ENCODE assay signal across 8 cellular contexts in genomic region chr17:79789943-79790804, GRCh38. TPM values are rescaled to one million over a fixed set of nuclear protein-coding genes. Genes with fewer than 3 reads are reported as not detected.
A peak's percentile ranks its signal among the peaks of the same experiment; 100 is the strongest.
DNase-seq lines count a peak whose midpoint lies in the region; ATAC-seq and TF ChIP-seq lines count a peak whose summit lies in the region.

No MANE protein-coding gene starts in this region.

- no peaks in the 10 kb centered on the region for H3K9me3 Mint-ChIP-seq in activated CD4-positive, alpha-beta T cell treated with anti-CD3 and anti-CD28 coated beads for 36 hours (ENCODE audit: low read depth)
- no peaks in the 10 kb centered on the region for H3K9me3 Mint-ChIP-seq in endothelial cell (ENCODE audit: unreplicated experiment)
- H3K9me3 Mint-ChIP-seq in naive B cell = no peaks in the 10 kb centered on the region

- DNase-seq in activated CD4-positive, alpha-beta T cell treated with anti-CD3 and anti-CD28 coated beads for 36 hours = peak; percentile 56
- no peak for DNase-seq in activated CD4-positive, alpha-beta T cell treated with anti-CD3 and anti-CD28 coated beads for 1 hour
- peak; percentile 53 for DNase-seq in NCI-H774 (lab: John Stamatoyannopoulos, UW)
- peak; percentile 66 for DNase-seq in endothelial cell (ENCODE audit: low spot score)
- DNase-seq in naive B cell = no peak
- DNase-seq in stimulated activated CD4-positive, alpha-beta T cell treated with anti-CD3 and anti-CD28 coated beads, Interleukin-15, amount 100 ng/mL, for 24 hours = no peak

- H3K27me3 Mint-ChIP-seq in activated CD4-positive, alpha-beta T cell treated with anti-CD3 and anti-CD28 coated beads for 36 hours = peaks cover 48% of the 10 kb centered on the region
- H3K27me3 Mint-ChIP-seq in endothelial cell (ENCODE audit: unreplicated experiment) (peaks cover 12% of the 10 kb centered on the region), naive B cell (peaks cover 40 to 65% (median 49%) of the 10 kb centered on the region in 3 donors)

- H3K27ac Mint-ChIP-seq in activated CD4-positive, alpha-beta T cell treated with anti-CD3 and anti-CD28 coated beads for 36 hours = no peak overlapping the region
- no peak overlapping the region for H3K27ac Mint-ChIP-seq in endothelial cell (ENCODE audit: unreplicated experiment)
- peak overlapping the region in 2 of 6 donors; percentile 41 to 73 for H3K27ac Mint-ChIP-seq in naive B cell

- POLR2A ChIA-PET in activated CD4-positive, alpha-beta T cell treated with anti-CD3 and anti-CD28 coated beads for 36 hours (lab: Charles Lee) = no interaction called here

- no peaks in the 10 kb centered on the region for H3K36me3 Mint-ChIP-seq in activated CD4-positive, alpha-beta T cell treated with anti-CD3 and anti-CD28 coated beads for 36 hours (ENCODE audit: low read depth)
- H3K36me3 Mint-ChIP-seq in endothelial cell (ENCODE audit: low read depth, unreplicated experiment) (peaks cover 2% of the 10 kb centered on the region), naive B cell (no peaks in the 10 kb centered on the region)

- TF ChIP-seq CTCF in endothelial cell (IDR thresholded peaks at IDR 0.05; ENCODE audit: unreplicated experiment) = peak; percentile 71

- CTCF ChIA-PET in activated CD4-positive, alpha-beta T cell treated with anti-CD3 and anti-CD28 coated beads for 36 hours (lab: Charles Lee) = interaction anchor here (0.7 to 1.5 kb wide), 7 partner anchors 9 to 406 kb away, joined by 3 to 5 read pairs (median 3); no protein-coding TSS in a partner anchor

- peak; percentile 34 for ATAC-seq in activated CD4-positive, alpha-beta T cell treated with anti-CD3 and anti-CD28 coated beads for 36 hours
- peak; percentile 21 to 25 for ATAC-seq in naive B cell (ENCODE audit: low read depth in 2 of 2)
- ATAC-seq in GM19452 (IDR thresholded peaks at IDR 0.05; ENCODE audit: unreplicated experiment) = no peak
- ATAC-seq in GM21529 (IDR thresholded peaks at IDR 0.05; ENCODE audit: unreplicated experiment) = no peak

- intact Hi-C loops in activated CD4-positive, alpha-beta T cell treated with anti-CD3 and anti-CD28 coated beads for 36 hours (cut with DNase I, micrococcal nuclease) = loop anchor here (1.0 to 5.0 kb wide), 5 partner anchors 45 to 201 kb away; no protein-coding TSS in a partner anchor

- H3K4me1 Mint-ChIP-seq in activated CD4-positive, alpha-beta T cell treated with anti-CD3 and anti-CD28 coated beads for 36 hours = peaks cover 4% of the 10 kb centered on the region
- peaks cover 8% of the 10 kb centered on the region for H3K4me1 Mint-ChIP-seq in endothelial cell (ENCODE audit: unreplicated experiment)
- H3K4me1 Mint-ChIP-seq in naive B cell = peaks cover 3 to 12% (median 7%) of the 10 kb centered on the region in 3 donors

- H3K4me3 Mint-ChIP-seq in activated CD4-positive, alpha-beta T cell treated with anti-CD3 and anti-CD28 coated beads for 36 hours = no peak overlapping the region
- H3K4me3 Mint-ChIP-seq in endothelial cell (ENCODE audit: unreplicated experiment) (no peak overlapping the region), naive B cell (peak overlapping the region in 2 of 8 donors; percentile 6 to 33)

RNA-seq across cellular contexts. Expression of gene CBX8, which starts 6.7 kb away (rescaled TPM):
- 1 to 10 TPM; 4.7 to 6.0 TPM for total RNA-seq in activated CD4-positive, alpha-beta T cell treated with anti-CD3 and anti-CD28 coated beads for 36 hours
- total RNA-seq in endothelial cell (ENCODE audit: unreplicated experiment) = 3.3 TPM
- polyA plus RNA-seq in naive B cell (ENCODE audit: low read depth in 6 of 6) = 1 to 10 TPM in 1 of 6 donors, under 1 TPM in 4, not detected in 1; 0.16 to 1.3 (median 0.58) TPM

RNA-seq across cellular contexts. Expression of gene CBX2, which starts 12.2 kb away (rescaled TPM):
- 1 to 10 TPM; 4.2 to 4.3 TPM for total RNA-seq in activated CD4-positive, alpha-beta T cell treated with anti-CD3 and anti-CD28 coated beads for 36 hours
- total RNA-seq in endothelial cell (ENCODE audit: unreplicated experiment) = 50.0 TPM
- under 1 TPM in 1 of 6 donors, not detected in 5; 0.09 TPM for polyA plus RNA-seq in naive B cell (ENCODE audit: low read depth in 6 of 6)

RNA-seq across cellular contexts. Expression of gene CBX4, which starts 49.1 kb away (rescaled TPM):
- 10 to 100 TPM; 14.9 to 18.5 TPM for total RNA-seq in activated CD4-positive, alpha-beta T cell treated with anti-CD3 and anti-CD28 coated beads for 36 hours
- 6.8 TPM for total RNA-seq in endothelial cell (ENCODE audit: unreplicated experiment)
- 10 to 100 TPM in 2 of 6 donors, 1 to 10 TPM in 4; 3.3 to 17.1 (median 9.6) TPM for polyA plus RNA-seq in naive B cell (ENCODE audit: low read depth in 6 of 6)

RNA-seq across cellular contexts. Expression of gene ENPP7, which starts 59.4 kb away (rescaled TPM):
- not detected for total RNA-seq in activated CD4-positive, alpha-beta T cell treated with anti-CD3 and anti-CD28 coated beads for 36 hours
- total RNA-seq in endothelial cell (ENCODE audit: unreplicated experiment) = not detected
- under 1 TPM in 3 of 6 donors, not detected in 3; 0.13 to 0.32 (median 0.19) TPM for polyA plus RNA-seq in naive B cell (ENCODE audit: low read depth in 6 of 6)

Comparison
In these comparisons a context has a peak if more than half of its experiments do, and no peak if none do; other contexts are left out.
1. DNase-seq: peak in activated CD4-positive, alpha-beta T cell treated with anti-CD3 and anti-CD28 coated beads for 36 hours (single experiment), NCI-H774 (single experiment) and endothelial cell (single experiment); none in activated CD4-positive, alpha-beta T cell treated with anti-CD3 and anti-CD28 coated beads for 1 hour (single experiment), naive B cell (single experiment) and stimulated activated CD4-positive, alpha-beta T cell treated with anti-CD3 and anti-CD28 coated beads, Interleukin-15, amount 100 ng/mL, for 24 hours (single experiment).
2. ATAC-seq: peak in activated CD4-positive, alpha-beta T cell treated with anti-CD3 and anti-CD28 coated beads for 36 hours (single experiment) and naive B cell (2 of 2); none in GM19452 (single experiment) and GM21529 (single experiment).